ENCODE assay signal across 20 cellular contexts in the genomic region with DNA sequence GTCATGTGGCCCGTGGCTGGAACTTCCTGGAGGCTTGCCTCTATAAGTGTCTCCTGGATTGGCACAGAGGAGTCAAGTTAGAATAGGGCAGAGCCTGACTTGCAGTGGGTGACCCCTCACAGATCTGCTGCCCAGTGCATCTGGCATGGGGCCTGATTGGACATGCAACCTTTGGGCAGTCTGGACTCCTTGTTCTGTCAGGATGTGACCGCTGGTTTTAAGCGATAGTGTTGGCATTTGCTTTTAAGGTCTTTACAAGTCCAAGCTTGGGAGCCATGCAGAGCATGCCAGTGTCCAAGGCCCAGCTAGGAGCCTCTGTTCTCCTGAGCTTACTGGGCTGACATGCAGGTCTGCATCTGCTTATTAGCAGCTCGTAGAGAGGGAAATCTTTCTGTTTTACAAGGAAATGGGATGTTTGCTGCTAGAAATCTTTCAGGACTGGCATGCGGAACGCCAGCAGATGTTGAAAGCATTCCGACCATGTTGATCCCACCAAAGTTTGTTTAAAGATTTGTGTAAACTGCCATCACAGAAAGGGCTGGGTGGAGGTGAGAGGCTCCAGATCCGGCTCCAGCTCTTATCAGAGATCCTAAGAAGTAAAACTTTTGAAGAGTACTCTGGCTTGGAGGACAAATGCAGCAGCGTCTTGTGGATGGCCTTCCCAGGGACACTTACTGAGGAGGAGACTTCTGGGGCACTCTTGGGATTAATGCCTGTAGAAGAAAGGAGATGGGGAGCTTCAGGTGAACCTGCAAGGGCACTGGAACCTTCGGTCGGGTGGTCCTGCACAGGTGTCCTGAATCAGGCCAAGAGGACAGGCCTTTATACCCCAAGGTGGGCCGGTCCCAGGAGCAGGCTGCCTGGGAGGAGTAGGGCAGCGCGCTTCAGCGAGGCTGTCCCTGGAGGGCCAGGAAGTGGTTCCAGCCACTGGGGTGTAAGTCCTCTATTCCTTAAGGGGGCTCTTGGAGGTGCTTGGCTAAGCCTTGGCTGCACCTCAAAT.
"Had no signal": no experiment of that assay in that cellular context is flagged by ENCODE, and none has a peak within 500 bp of the region (broad histone marks: within the 10 kb centered on the region; RNA-seq: fewer than 3 reads in every experiment).

No MANE protein-coding gene starts in this region.

- H3K9me3 Mint-ChIP-seq: activated B cell treated with CpG ODN at 0.5 μM for 24 hours; activated CD4-positive, alpha-beta memory T cell treated with anti-CD3 and anti-CD28 coated beads, Interleukin-2, amount 10 ng/mL, durations not matched to agents 7 days and 5 days; activated naive CD8-positive, alpha-beta T cell treated with anti-CD3 and anti-CD28 coated beads for 36 hours; activated T-helper 17 cell treated with anti-CD3 and anti-CD28 coated beads, Interleukin-2, amount 50 U/mL, for 72 hours; brain; neural progenitor cell; stimulated activated naive B cell treated with anti-CD40 and anti-IgM and Interleukin-4, amounts not matched to agents 10 μg/mL and 1 μg/mL and 100 μg/mL, for 72 hours; T-helper 2 cell treated with Interferon-gamma antibody and Interleukin-4, amounts not matched to agents 5 μg/mL and 100 μg/mL, for 36 hours had no signal

- H3K36me3 Mint-ChIP-seq: activated CD8-positive, alpha-beta memory T cell treated with anti-CD3 and anti-CD28 coated beads, Interleukin-2, amount 10 ng/mL, durations not matched to agents 7 days and 5 days; activated naive CD8-positive, alpha-beta T cell treated with anti-CD3 and anti-CD28 coated beads for 36 hours; brain; naive thymus-derived CD4-positive, alpha-beta T cell; neural progenitor cell; stimulated activated naive B cell treated with anti-CD40 and anti-IgM and Interleukin-4, amounts not matched to agents 10 μg/mL and 1 μg/mL and 100 μg/mL, for 72 hours had no signal

- H3K27ac Mint-ChIP-seq: activated B cell treated with CpG ODN at 0.5 μM for 24 hours; activated CD4-positive, alpha-beta memory T cell treated with anti-CD3 and anti-CD28 coated beads, Interleukin-2, amount 10 ng/mL, durations not matched to agents 7 days and 5 days; activated CD8-positive, alpha-beta memory T cell treated with anti-CD3 and anti-CD28 coated beads, Interleukin-2, amount 10 ng/mL, durations not matched to agents 7 days and 5 days; activated naive CD8-positive, alpha-beta T cell treated with anti-CD3 and anti-CD28 coated beads for 36 hours; activated T-helper 17 cell treated with anti-CD3 and anti-CD28 coated beads, Interleukin-2, amount 50 U/mL, for 72 hours; neural progenitor cell; stimulated activated naive B cell treated with anti-CD40 and anti-IgM and Interleukin-4, amounts not matched to agents 10 μg/mL and 1 μg/mL and 100 μg/mL, for 72 hours; T-helper 2 cell treated with Interferon-gamma antibody and Interleukin-4, amounts not matched to agents 5 μg/mL and 100 μg/mL, for 36 hours had no signal

- ATAC-seq: activated CD8-positive, alpha-beta memory T cell treated with anti-CD3 and anti-CD28 coated beads, Interleukin-2, amount 10 ng/mL, durations not matched to agents 7 days and 5 days; activated T-helper 17 cell treated with anti-CD3 and anti-CD28 coated beads, Interleukin-2, amount 50 U/mL, for 72 hours; gastrocnemius medialis; mucosa of descending colon; naive thymus-derived CD4-positive, alpha-beta T cell; sciatic nerve; stimulated activated naive B cell treated with anti-CD40 and anti-IgM and Interleukin-4, amounts not matched to agents 10 μg/mL and 1 μg/mL and 100 μg/mL, for 72 hours had no signal

- H3K27me3 Mint-ChIP-seq: activated B cell treated with CpG ODN at 0.5 μM for 24 hours; activated naive CD8-positive, alpha-beta T cell treated with anti-CD3 and anti-CD28 coated beads for 36 hours; activated T-helper 17 cell treated with anti-CD3 and anti-CD28 coated beads, Interleukin-2, amount 50 U/mL, for 72 hours had no signal

- H3K4me2 ChIP-seq: neural progenitor cell, SK-N-SH had no signal

- H3K9ac ChIP-seq: neural progenitor cell, SK-N-SH had no signal

- H3K9me3 ChIP-seq: gastrocnemius medialis, mucosa of descending colon, SK-N-SH had no signal

- H3K27ac ChIP-seq: gastrocnemius medialis, neural progenitor cell had no signal

- H3K4me1 Mint-ChIP-seq: activated B cell treated with CpG ODN at 0.5 μM for 24 hours; activated naive CD8-positive, alpha-beta T cell treated with anti-CD3 and anti-CD28 coated beads for 36 hours; stimulated activated naive B cell treated with anti-CD40 and anti-IgM and Interleukin-4, amounts not matched to agents 10 μg/mL and 1 μg/mL and 100 μg/mL, for 72 hours had no signal

- H3K36me3 ChIP-seq: gastrocnemius medialis, neural progenitor cell had no signal

- H3K4me3 ChIP-seq: gastrocnemius medialis, mucosa of descending colon, neural progenitor cell had no signal

- DNase-seq: activated B cell treated with CpG ODN at 0.5 μM for 24 hours; activated CD4-positive, alpha-beta memory T cell treated with anti-CD3 and anti-CD28 coated beads, Interleukin-2, amount 10 ng/mL, durations not matched to agents 7 days and 5 days; activated CD4-positive, alpha-beta T cell treated with anti-CD3 and anti-CD28 coated beads for 48 hours; activated CD8-positive, alpha-beta memory T cell treated with anti-CD3 and anti-CD28 coated beads, Interleukin-2, amount 10 ng/mL, durations not matched to agents 7 days and 5 days; activated naive CD4-positive, alpha-beta T cell; activated naive CD8-positive, alpha-beta T cell treated with anti-CD3 and anti-CD28 coated beads for 36 hours; activated T-cell treated with anti-CD3 and anti-CD28 coated beads, Interleukin-2, amount 50 U/mL, for 1 hour; effector CD4-positive, alpha-beta T cell; gastrocnemius medialis; mucosa of descending colon; naive thymus-derived CD4-positive, alpha-beta T cell; SK-N-SH; stimulated activated naive B cell treated with anti-CD40 and anti-IgM and Interleukin-4, amounts not matched to agents 10 μg/mL and 1 μg/mL and 100 μg/mL, for 72 hours had no signal

- H2AFZ ChIP-seq: neural progenitor cell had no signal

- H3K9me2 ChIP-seq: SK-N-SH had no signal

- H3K27me3 ChIP-seq: gastrocnemius medialis, neural progenitor cell had no signal

- H3K4me3 Mint-ChIP-seq: activated B cell treated with CpG ODN at 0.5 μM for 24 hours; activated CD4-positive, alpha-beta memory T cell treated with anti-CD3 and anti-CD28 coated beads, Interleukin-2, amount 10 ng/mL, durations not matched to agents 7 days and 5 days; activated CD8-positive, alpha-beta memory T cell treated with anti-CD3 and anti-CD28 coated beads, Interleukin-2, amount 10 ng/mL, durations not matched to agents 7 days and 5 days; activated naive CD8-positive, alpha-beta T cell treated with anti-CD3 and anti-CD28 coated beads for 36 hours; activated T-helper 17 cell treated with anti-CD3 and anti-CD28 coated beads, Interleukin-2, amount 50 U/mL, for 72 hours; brain; naive thymus-derived CD4-positive, alpha-beta T cell; neural progenitor cell; stimulated activated naive B cell treated with anti-CD40 and anti-IgM and Interleukin-4, amounts not matched to agents 10 μg/mL and 1 μg/mL and 100 μg/mL, for 72 hours; T-helper 2 cell treated with Interferon-gamma antibody and Interleukin-4, amounts not matched to agents 5 μg/mL and 100 μg/mL, for 36 hours had no signal

- FAIRE-seq: TTC549, urothelium cell line had no signal
